ENCODE assay signal across 8 cellular contexts in genomic region chr6:157644043-157644810, GRCh38.
DNase-seq lines count a peak whose midpoint lies in the region; ATAC-seq and TF ChIP-seq lines count a peak whose summit lies in the region.

No MANE protein-coding gene starts in this region.

- no peak overlapping the region for H4K91ac ChIP-seq in mesenchymal stem cell (ENCODE audit: low read length)

- no peak overlapping the region for H3K4me2 ChIP-seq in mesenchymal stem cell (ENCODE audit: low read length, poor library complexity, severe bottlenecking)

- no peak for TF ChIP-seq CTCF in glutamatergic neuron (IDR thresholded peaks at IDR 0.05; ENCODE audit: partially characterized antibody, unreplicated experiment)

- H2AFZ ChIP-seq in mesenchymal stem cell (ENCODE audit: low read depth, low read length), result no peak overlapping the region

- no peak overlapping the region for H3K4me3 Mint-ChIP-seq in glutamatergic neuron (ENCODE audit: unreplicated experiment)

- peaks cover 2% of the 10 kb centered on the region for H3K9me3 Mint-ChIP-seq in glutamatergic neuron (ENCODE audit: unreplicated experiment)

- no peaks in the 10 kb centered on the region for H3K27me3 ChIP-seq in mesenchymal stem cell (ENCODE audit: control insufficient read depth in 1 of 2, insufficient read depth in 1 of 2, low read length in 2 of 2)

- H3K4me1 Mint-ChIP-seq in glutamatergic neuron (ENCODE audit: low read depth, unreplicated experiment), result peaks cover 7% of the 10 kb centered on the region

- H3K9ac ChIP-seq in mesenchymal stem cell (ENCODE audit: low read length), result no peak overlapping the region

- H3K27ac ChIP-seq in mesenchymal stem cell (ENCODE audit: low read length, poor library complexity, severe bottlenecking), result no peak overlapping the region

- H3K23ac ChIP-seq in mesenchymal stem cell (ENCODE audit: low read length in 2 of 2), result no peak overlapping the region

- no peaks in the 10 kb centered on the region for H3K9me3 ChIP-seq in mesenchymal stem cell (ENCODE audit: control insufficient read depth, low read length)

- peaks cover 5% of the 10 kb centered on the region for H3K4me1 ChIP-seq in mesenchymal stem cell (ENCODE audit: control insufficient read depth, insufficient read depth, low read depth, low read length)

- no peak overlapping the region for H2BK12ac ChIP-seq in mesenchymal stem cell (ENCODE audit: low read length in 2 of 2)

- no peaks in the 10 kb centered on the region for H3K79me1 ChIP-seq in mesenchymal stem cell (replicated peaks; ENCODE audit: low read length, poor library complexity, severe bottlenecking)

- no peak overlapping the region for H3K14ac ChIP-seq in mesenchymal stem cell (ENCODE audit: low read length in 2 of 2)

- H2BK120ac ChIP-seq in mesenchymal stem cell (ENCODE audit: low read depth, low read length), result no peak overlapping the region

- no peak overlapping the region for H4K8ac ChIP-seq in mesenchymal stem cell (ENCODE audit: low read length)

- H2BK15ac ChIP-seq in mesenchymal stem cell (ENCODE audit: low read depth, poor library complexity, severe bottlenecking), result no peak overlapping the region

- 90% methylated on average over 12 of the region's 13 CpGs for WGBS in mesenchymal stem cell

- peaks cover 5 to 8% of the 10 kb centered on the region in 2 experiments for H3K36me3 ChIP-seq in mesenchymal stem cell (ENCODE audit: control insufficient read depth in 1 of 2, insufficient read depth in 2 of 2, low read depth in 1 of 2, low read length in 2 of 2)

- H2AK5ac ChIP-seq in mesenchymal stem cell (ENCODE audit: low read length, severe bottlenecking), result no peak overlapping the region

- ATAC-seq in HG02885 (IDR thresholded peaks at IDR 0.05; ENCODE audit: poor library complexity, unreplicated experiment), result no peak
- ATAC-seq in HG03025 (IDR thresholded peaks at IDR 0.05; ENCODE audit: low FRiP score, unreplicated experiment), result no peak

- H3K4ac ChIP-seq in mesenchymal stem cell (ENCODE audit: low read depth in 1 of 2, low read length in 2 of 2), result no peak overlapping the region

- peaks cover 2% of the 10 kb centered on the region for H3K27me3 Mint-ChIP-seq in glutamatergic neuron (ENCODE audit: unreplicated experiment)

- H3K18ac ChIP-seq in mesenchymal stem cell (ENCODE audit: low read depth in 1 of 2, low read length in 2 of 2), result no peak overlapping the region

- peaks cover 3% of the 10 kb centered on the region for H3K36me3 Mint-ChIP-seq in glutamatergic neuron (ENCODE audit: unreplicated experiment)

- DNase-seq in AML-193 (lab: John Stamatoyannopoulos, UW) (peak; percentile 50 to 71), M059J (ENCODE audit: low read depth) (peak; percentile 13), mesenchymal stem cell (peak; percentile 1), ureter (ENCODE audit: low spot score) (no peak), glutamatergic neuron (no peak)
- DNase-seq in activated T-helper 9 cell treated with anti-CD3 and anti-CD28 coated beads, Interleukin-2, amount 50 U/mL, for 16 hours (ENCODE audit: low read depth), result peak; percentile 5

- no peak overlapping the region for H3K27ac Mint-ChIP-seq in glutamatergic neuron (ENCODE audit: unreplicated experiment)

- no peak overlapping the region for H3K4me3 ChIP-seq in mesenchymal stem cell (ENCODE audit: insufficient read depth in 1 of 2, low read depth in 1 of 2, low read length in 2 of 2)

- no peak overlapping the region for H2BK5ac ChIP-seq in mesenchymal stem cell (ENCODE audit: low read depth, low read length, poor library complexity, severe bottlenecking)

Comparison
In these comparisons a context has a peak if more than half of its experiments do, and no peak if none do; other contexts are left out.
1. DNase-seq: peak in AML-193 (2 of 2), M059J (single experiment), activated T-helper 9 cell treated with anti-CD3 and anti-CD28 coated beads, Interleukin-2, amount 50 U/mL, for 16 hours (single experiment) and mesenchymal stem cell (single experiment); none in ureter (single experiment) and glutamatergic neuron (single experiment).